ENCODE assay signal across 8 cellular contexts in genomic region chr6:3887150-3887700, GRCh38. TPM values are rescaled to one million over a fixed set of nuclear protein-coding genes. Genes with fewer than 3 reads are reported as not detected.
DNase-seq lines count a peak whose midpoint lies in the region; FAIRE-seq and TF ChIP-seq lines count a peak whose summit lies in the region.

No MANE protein-coding gene starts in this region.

- H2AK5ac ChIP-seq in H1 (ENCODE audit: low read depth, low read length) (no peak overlapping the region), mesendoderm (ENCODE audit: low read length) (no peak overlapping the region)

- H4K5ac ChIP-seq in H1 (ENCODE audit: insufficient read length, low read depth, low read length): no peak overlapping the region
- H4K5ac ChIP-seq in mesendoderm (ENCODE audit: low read length): no peak overlapping the region

- H2BK5ac ChIP-seq in H1 (ENCODE audit: low read depth, low read length) (no peak overlapping the region), mesendoderm (ENCODE audit: low read length) (no peak overlapping the region)

- H2AFZ ChIP-seq in H1 (ENCODE audit: low read length): no peak overlapping the region

- H3K4me1 ChIP-seq in H1 (replicated peaks in 1 of 4; ENCODE audit: control insufficient read depth in 3 of 4, insufficient read depth in 4 of 4, low read length in 3 of 4) (peaks cover 0 to 2% (median 0%) of the 10 kb centered on the region in 4 experiments; a peak in 1 of 7 replicates), mesendoderm (ENCODE audit: control insufficient read depth, low read depth, low read length) (no peaks in the 10 kb centered on the region), SJCRH30 (peaks cover 14% of the 10 kb centered on the region)

- DNase-seq in AG20443 (ENCODE audit: low spot score) (peak; percentile 44), LHCN-M2 (ENCODE audit: low read depth) (peak; percentile 53), H1 (ENCODE audit: low read depth in 1 of 2, low spot score in 2 of 2) (no peak), mesendoderm (peak; percentile 18), HEK293T (ENCODE audit: extremely low spot score) (no peak), activated gamma-delta T cell (lab: John Stamatoyannopoulos, UW) (no peak), endothelial cell (ENCODE audit: low spot score) (no peak), SJCRH30 (no peak)

- 0 out of 2 replicates have a peak overlapping the region, but pooled peaks have one; percentile 9 for H2BK20ac ChIP-seq in H1 (ENCODE audit: low read length)

- 81% methylated on average over 9 of the region's 9 CpGs; no CpG with 5 or more reads in 1 of the 2 experiments for whole genome bisulfite sequencing in H1 (ENCODE audit: extremely low coverage in 1 of 2, insufficient coverage in 1 of 2, insufficient read length in 1 of 2, insufficient replicate concordance in 2 of 2, low coverage in 1 of 2, low lambda C conversion rate in 2 of 2, missing lambda C conversion rate in 1 of 2), 2 experiments
- WGBS in mesendoderm (ENCODE audit: extremely low coverage, insufficient coverage, low lambda C conversion rate): no CpG with 5 or more reads among the region's 9 CpGs

- H3K14ac ChIP-seq in H1 (ENCODE audit: insufficient read length): no peak overlapping the region

- H3K27ac Mint-ChIP-seq in endothelial cell (ENCODE audit: unreplicated experiment): no peak overlapping the region

- H3K4me3 ChIP-seq in H1 (ENCODE audit: extremely low read depth in 1 of 4, insufficient read depth in 2 of 4, low read depth in 3 of 4, low read length in 4 of 4) (no peak overlapping the region), mesendoderm (ENCODE audit: low read length) (no peak overlapping the region), SJCRH30 (no peak overlapping the region)

- H3K79me2 ChIP-seq in H1 (ENCODE audit: control insufficient read depth in 1 of 2, insufficient read depth in 2 of 2, low read length in 2 of 2) (no peaks in the 10 kb centered on the region), mesendoderm (ENCODE audit: control insufficient read depth, insufficient read depth, low read length) (no peaks in the 10 kb centered on the region)

- no peak overlapping the region for H3K4ac ChIP-seq in H1 (replicated peaks; ENCODE audit: insufficient read length, low read depth, low read length)
- H3K4ac ChIP-seq in mesendoderm (ENCODE audit: low read depth, low read length): no peak overlapping the region

- H3K4me2 ChIP-seq in H1 (ENCODE audit: insufficient read depth in 1 of 2, low read depth in 2 of 2, low read length in 2 of 2) (no peak overlapping the region), mesendoderm (ENCODE audit: low read length) (no peak overlapping the region)

- H3K27me3 ChIP-seq in H1 (replicated peaks in 1 of 4; ENCODE audit: control insufficient read depth in 3 of 4, extremely low read depth in 1 of 4, insufficient read depth in 3 of 4, low read length in 3 of 4): no peaks in the 10 kb centered on the region
- H3K27me3 ChIP-seq in mesendoderm (ENCODE audit: insufficient read depth, low read length, poor library complexity): no peaks in the 10 kb centered on the region
- H3K27me3 ChIP-seq in SJCRH30: no peaks in the 10 kb centered on the region

- FAIRE-seq in H1 (lab: Jason Lieb, UNC): no peak

- no peak for TF ChIP-seq EP300 in H1 (IDR thresholded peaks at IDR 0.05; ENCODE audit: borderline replicate concordance in 1 of 2, low read depth in 2 of 2, low read length in 2 of 2)

- no peak for TF ChIP-seq POLR2A in H1 (IDR thresholded peaks at IDR 0.05; ENCODE audit: control extremely low read depth in 1 of 2, low read depth in 2 of 2, low read length in 2 of 2)

- CTCF ChIA-PET in H1 (lab: Charles Lee; ENCODE audit: partially characterized antibody) (interaction anchor here (0.7 to 3.9 kb wide), 11 partner anchors 11 to 144 kb away, joined by 3 to 39 read pairs (median 5); partner anchors contain the start of gene FAM50B), HEK293T (lab: Yijun Ruan, JAX) (interaction anchor here (0.6 kb wide), 1 partner anchor 30 kb away, joined by 3 read pairs; no protein-coding TSS in a partner anchor)

- no peaks in the 10 kb centered on the region for H3K23me2 ChIP-seq in H1 (ENCODE audit: low read depth, low read length)

- H3K18ac ChIP-seq in H1 (ENCODE audit: extremely low read depth, low read length) (no peak overlapping the region), mesendoderm (ENCODE audit: low read length) (no peak overlapping the region)

- H3K36me3 ChIP-seq in H1 (ENCODE audit: control insufficient read depth in 2 of 4, insufficient read depth in 4 of 4, low read length in 3 of 4) (no peaks in the 10 kb centered on the region), mesendoderm (ENCODE audit: control insufficient read depth, insufficient read depth, low read length) (no peaks in the 10 kb centered on the region), SJCRH30 (no peaks in the 10 kb centered on the region)

- H3K79me1 ChIP-seq in H1 (ENCODE audit: low read depth, low read length): no peaks in the 10 kb centered on the region
- H3K79me1 ChIP-seq in mesendoderm (ENCODE audit: low read length): no peaks in the 10 kb centered on the region

- no peaks in the 10 kb centered on the region for H4K20me1 ChIP-seq in H1 (replicated peaks in 1 of 2; ENCODE audit: control insufficient read depth in 1 of 2, insufficient read depth in 2 of 2, low read length in 2 of 2)

- peak; percentile 39 to 47 for TF ChIP-seq RAD21 in H1 (IDR thresholded peaks at IDR 0.05 in 1 of 2, conservative IDR thresholded peaks at IDR 0.05 in 1 of 2; ENCODE audit: low read depth in 2 of 2, low read length in 2 of 2)

- H3K4me1 Mint-ChIP-seq in endothelial cell (ENCODE audit: unreplicated experiment): peaks cover 15% of the 10 kb centered on the region

- no peak overlapping the region for H3K23ac ChIP-seq in H1 (ENCODE audit: insufficient read length)
- H3K23ac ChIP-seq in mesendoderm (ENCODE audit: low read length): no peak overlapping the region

- TF ChIP-seq CTCF in H1 (IDR thresholded peaks at IDR 0.05; ENCODE audit: control extremely low read depth in 1 of 3, insufficient read depth in 1 of 3, low read depth in 1 of 3, low read length in 3 of 3): no peak
- no peak for TF ChIP-seq CTCF in endothelial cell (IDR thresholded peaks at IDR 0.05; ENCODE audit: unreplicated experiment)

- H3K9me3 Mint-ChIP-seq in endothelial cell (ENCODE audit: unreplicated experiment): no peaks in the 10 kb centered on the region

- H3K36me3 Mint-ChIP-seq in endothelial cell (ENCODE audit: low read depth, unreplicated experiment): no peaks in the 10 kb centered on the region

- H3K4me3 Mint-ChIP-seq in endothelial cell (ENCODE audit: unreplicated experiment): no peak overlapping the region

- no peak overlapping the region for H3K27ac ChIP-seq in H1 (ENCODE audit: low read depth, low read length)
- H3K27ac ChIP-seq in mesendoderm (ENCODE audit: low read depth, low read length): no peak overlapping the region
- no peak overlapping the region for H3K27ac ChIP-seq in SJCRH30

- H4K8ac ChIP-seq in H1 (ENCODE audit: extremely low read depth, insufficient read depth, low read length) (no peak overlapping the region), mesendoderm (ENCODE audit: low read depth, low read length) (no peak overlapping the region)

- H3K56ac ChIP-seq in H1 (replicated peaks; ENCODE audit: insufficient read length, low read depth, low read length) (no peak overlapping the region), mesendoderm (ENCODE audit: low read length) (no peak overlapping the region)

- H3K27me3 Mint-ChIP-seq in endothelial cell (ENCODE audit: unreplicated experiment): no peaks in the 10 kb centered on the region

- POLR2A ChIA-PET in H1 (lab: Charles Lee; ENCODE audit: partially characterized antibody): no interaction called here
- POLR2A ChIA-PET in HEK293T (lab: Yijun Ruan, JAX): interaction anchor here (0.5 kb wide), 1 partner anchor 159 kb away, joined by 3 read pairs; no protein-coding TSS in a partner anchor

- H2BK12ac ChIP-seq in H1 (ENCODE audit: low read depth, low read length): no peak overlapping the region

- no peak overlapping the region for H4K91ac ChIP-seq in H1 (replicated peaks; ENCODE audit: insufficient read length, low read length)

- H2BK120ac ChIP-seq in H1 (replicated peaks; ENCODE audit: low read depth, low read length) (no peak overlapping the region), mesendoderm (ENCODE audit: low read depth, low read length) (no peak overlapping the region)

- H2BK15ac ChIP-seq in H1 (ENCODE audit: low read length) (no peak overlapping the region), mesendoderm (replicated peaks; ENCODE audit: low read depth) (no peak overlapping the region)

- H3K9ac ChIP-seq in H1 (replicated peaks in 1 of 4; ENCODE audit: extremely low read depth in 1 of 4, low read depth in 3 of 4, low read length in 3 of 4): no peak overlapping the region
- no peak overlapping the region for H3K9ac ChIP-seq in mesendoderm (ENCODE audit: low read length)

- H3K9me3 ChIP-seq in H1 (ENCODE audit: insufficient read depth in 2 of 2, low read depth in 1 of 2, low read length in 1 of 2) (no peaks in the 10 kb centered on the region), SJCRH30 (replicated peaks) (no peaks in the 10 kb centered on the region)

TF ChIP-seq in H1, 55 proteins besides CTCF, POLR2A, EP300 and RAD21 (continues in another document):
- TF ChIP-seq GABPA (IDR thresholded peaks at IDR 0.05; ENCODE audit: borderline replicate concordance, insufficient read depth, low read length): no peak

TF ChIP-seq in HEK293T, 16 proteins besides CTCF, POLR2A, EP300 and RAD21 (continues in another document):
- TF ChIP-seq L3MBTL2 (conservative IDR thresholded peaks at IDR 0.05): no peak
- TF ChIP-seq FOXK2 (IDR thresholded peaks at IDR 0.05): no peak
- no peak for TF ChIP-seq ZNF384 (IDR thresholded peaks at IDR 0.05)
- no peak for TF ChIP-seq NFRKB (IDR thresholded peaks at IDR 0.05)
- TF ChIP-seq BHLHE40 (IDR thresholded peaks at IDR 0.05; ENCODE audit: borderline replicate concordance): no peak
- no peak for TF ChIP-seq SUZ12 (IDR thresholded peaks at IDR 0.05)
- no peak for TF ChIP-seq FOXA1 (IDR thresholded peaks at IDR 0.05)
- TF ChIP-seq TARDBP (IDR thresholded peaks at IDR 0.05): no peak
- TF ChIP-seq LEF1 (IDR thresholded peaks at IDR 0.05; ENCODE audit: borderline replicate concordance): no peak
- no peak for TF ChIP-seq ARNT (IDR thresholded peaks at IDR 0.05)

RNA-seq across cellular contexts. Expression of gene FAM50B, which starts 38.1 kb away (rescaled TPM):
- total RNA-seq in LHCN-M2 (2014; rRNA removed): 8.5 and 13.6 TPM in 2 replicates
- 13.2 TPM for polyA plus RNA-seq in LHCN-M2 (2012)
- 3.1 and 3.8 TPM in 2 replicates for total RNA-seq in H1 (2021; fragmentation: NEBNext Ultra II Directional; extraction: Animal tissue kit (Norgen Biotek cat#: 25700))
- 3.2 and 3.6 TPM in 2 replicates for polyA plus RNA-seq in H1 (2011; rRNA removed)
- polyA plus RNA-seq in H1 (2011; cell fraction: cytosol; rRNA removed): 5.2 TPM
- 3.2 TPM for polyA plus RNA-seq in H1 (2011; cell fraction: nucleus; rRNA removed)
- polyA plus RNA-seq in H1 (2012, experiment 1 of 2): 1.7 to 3.5 TPM (median 2.2 TPM) in 4 replicates
- 1.7 TPM for polyA plus RNA-seq in H1 (2012, experiment 2 of 2)
- polyA plus RNA-seq in H1 (2013, experiment 1 of 2): 1.9 TPM
- polyA plus RNA-seq in H1 (2013, experiment 2 of 2): 2.2 TPM
- 1.1 and 1.4 TPM in 2 replicates for polyA minus RNA-seq in H1 (2011; rRNA and poly(A)+ RNA removed)
- 1.8 TPM for polyA minus RNA-seq in H1 (2011; cell fraction: cytosol; rRNA and poly(A)+ RNA removed)
- 2.0 TPM for polyA minus RNA-seq in H1 (2011; cell fraction: nucleus; rRNA and poly(A)+ RNA removed)
- 2.5 TPM for polyA plus RNA-seq in mesendoderm (2013, experiment 1 of 2)
- polyA plus RNA-seq in mesendoderm (2013, experiment 2 of 2): 2.2 TPM
- total RNA-seq in endothelial cell (ENCODE audit: unreplicated experiment): 3.8 TPM
- total RNA-seq in SJCRH30 (2014; rRNA removed; shearing (Covaris generic)): 1.1 and 1.4 TPM in 2 replicates

Comparison
In these comparisons a context has a peak if more than half of its experiments do, and no peak if none do; other contexts are left out.
1. DNase-seq: peak in AG20443 (single experiment), LHCN-M2 (single experiment) and mesendoderm (single experiment); none in H1 (0 of 2), HEK293T (single experiment), activated gamma-delta T cell (single experiment), endothelial cell (single experiment) and SJCRH30 (0 of 2).